8 cellular contexts compared by ENCODE assay signal in genomic region chr1:150973826-150974579, GRCh38. TPM values are rescaled to one million over a fixed set of nuclear protein-coding genes. Genes with fewer than 3 reads are reported as not detected.
DNase-seq lines count a peak whose midpoint lies in the region; ATAC-seq lines count a peak whose summit lies in the region.

No MANE protein-coding gene starts in this region.

- H3K9me3 ChIP-seq in duodenal mucosa (ENCODE audit: control insufficient read depth in 1 of 2, low read length in 2 of 2): no peaks in the 10 kb centered on the region

- ATAC-seq in GM21825 (IDR thresholded peaks at IDR 0.05; ENCODE audit: unreplicated experiment) (peak; percentile 45), memory B cell (ENCODE audit: low read depth) (peak; percentile 47)

- no peaks in the 10 kb centered on the region for H3K27me3 ChIP-seq in duodenal mucosa (ENCODE audit: control insufficient read depth in 1 of 2, insufficient read depth in 2 of 2, low read length in 2 of 2)

- H3K4me1 ChIP-seq in duodenal mucosa (ENCODE audit: control insufficient read depth in 1 of 2, insufficient read depth in 2 of 2, low read length in 2 of 2): peaks cover 47 to 52% of the 10 kb centered on the region in 2 donors

- no peaks in the 10 kb centered on the region for H3K27me3 Mint-ChIP-seq in memory B cell
- no peaks in the 10 kb centered on the region for H3K27me3 Mint-ChIP-seq in stimulated activated naive CD8-positive, alpha-beta T cell treated with anti-CD3 and anti-CD28 coated beads, Interleukin-15, Interleukin-2, amounts not matched to agents 100 ng/mL and 50 ng/mL, for 24 hours

- DNase-seq in Daoy (ENCODE audit: low read depth): peak; percentile 57
- DNase-seq in MV-4-11 (lab: John Stamatoyannopoulos, UW): peak; percentile 26
- peak; percentile 49 to 56 for DNase-seq in activated CD4-positive, alpha-beta T cell treated with anti-CD3 and anti-CD28 coated beads, Interleukin-2, amount 50 U/mL, for 48 hours
- DNase-seq in memory B cell (ENCODE audit: low spot score in 2 of 2): peak; percentile 20 to 59
- no peak for DNase-seq in putamen (ENCODE audit: low spot score)

- peak overlapping the region; percentile 87 for H3K27ac ChIP-seq in duodenal mucosa (ENCODE audit: low read depth, low read length)

- peaks cover 0 to 5% of the 10 kb centered on the region in 2 donors for H3K36me3 ChIP-seq in duodenal mucosa (ENCODE audit: control insufficient read depth in 1 of 2, insufficient read depth in 2 of 2, low read length in 2 of 2)

- H3K9me3 Mint-ChIP-seq in memory B cell: no peaks in the 10 kb centered on the region
- H3K9me3 Mint-ChIP-seq in stimulated activated naive CD8-positive, alpha-beta T cell treated with anti-CD3 and anti-CD28 coated beads, Interleukin-15, Interleukin-2, amounts not matched to agents 100 ng/mL and 50 ng/mL, for 24 hours: no peaks in the 10 kb centered on the region

- peaks cover under 1% of the 10 kb centered on the region for H3K36me3 Mint-ChIP-seq in memory B cell
- peaks cover 19% of the 10 kb centered on the region for H3K36me3 Mint-ChIP-seq in stimulated activated naive CD8-positive, alpha-beta T cell treated with anti-CD3 and anti-CD28 coated beads, Interleukin-15, Interleukin-2, amounts not matched to agents 100 ng/mL and 50 ng/mL, for 24 hours (ENCODE audit: low read depth)

- peak overlapping the region; percentile 91 for H3K27ac Mint-ChIP-seq in memory B cell
- H3K27ac Mint-ChIP-seq in stimulated activated naive CD8-positive, alpha-beta T cell treated with anti-CD3 and anti-CD28 coated beads, Interleukin-15, Interleukin-2, amounts not matched to agents 100 ng/mL and 50 ng/mL, for 24 hours: peak overlapping the region; percentile 89

- H3K9ac ChIP-seq in duodenal mucosa (ENCODE audit: low read depth in 1 of 2, low read length in 2 of 2): peak overlapping the region; percentile 92 to 94

- H3K4me3 ChIP-seq in duodenal mucosa (ENCODE audit: low read depth in 1 of 2, low read length in 2 of 2): peak overlapping the region; percentile 85 to 96

- peaks cover 43% of the 10 kb centered on the region for H3K4me1 Mint-ChIP-seq in memory B cell
- H3K4me1 Mint-ChIP-seq in stimulated activated naive CD8-positive, alpha-beta T cell treated with anti-CD3 and anti-CD28 coated beads, Interleukin-15, Interleukin-2, amounts not matched to agents 100 ng/mL and 50 ng/mL, for 24 hours (ENCODE audit: low read depth): peaks cover 69% of the 10 kb centered on the region

- peak overlapping the region; percentile 89 for H3K4me3 Mint-ChIP-seq in memory B cell
- peak overlapping the region; percentile 90 for H3K4me3 Mint-ChIP-seq in stimulated activated naive CD8-positive, alpha-beta T cell treated with anti-CD3 and anti-CD28 coated beads, Interleukin-15, Interleukin-2, amounts not matched to agents 100 ng/mL and 50 ng/mL, for 24 hours

RNA-seq across cellular contexts. Expression of gene CERS2, which starts 0.6 kb away (rescaled TPM):
- 74.1 and 105 TPM in 2 replicates for total RNA-seq in Daoy (2014; rRNA removed; shearing (Covaris generic))

RNA-seq across cellular contexts. Expression of gene ANXA9, which starts 8.1 kb away (rescaled TPM):
- 0.24 TPM in 1 of 2 replicates, not detected in the other for total RNA-seq in Daoy (2014; rRNA removed; shearing (Covaris generic))

RNA-seq across cellular contexts. Expression of gene MINDY1, which starts 32.7 kb away (rescaled TPM):
- total RNA-seq in Daoy (2014; rRNA removed; shearing (Covaris generic)): 6.6 and 12.1 TPM in 2 replicates

RNA-seq across cellular contexts. Expression of gene PRUNE1, which starts 34.2 kb away (rescaled TPM):
- total RNA-seq in Daoy (2014; rRNA removed; shearing (Covaris generic)): 17.4 and 21.3 TPM in 2 replicates

RNA-seq across cellular contexts. Expression of gene SETDB1, which starts 47.8 kb away (rescaled TPM):
- 37.5 and 60.8 TPM in 2 replicates for total RNA-seq in Daoy (2014; rRNA removed; shearing (Covaris generic))
